In the genomic region with DNA sequence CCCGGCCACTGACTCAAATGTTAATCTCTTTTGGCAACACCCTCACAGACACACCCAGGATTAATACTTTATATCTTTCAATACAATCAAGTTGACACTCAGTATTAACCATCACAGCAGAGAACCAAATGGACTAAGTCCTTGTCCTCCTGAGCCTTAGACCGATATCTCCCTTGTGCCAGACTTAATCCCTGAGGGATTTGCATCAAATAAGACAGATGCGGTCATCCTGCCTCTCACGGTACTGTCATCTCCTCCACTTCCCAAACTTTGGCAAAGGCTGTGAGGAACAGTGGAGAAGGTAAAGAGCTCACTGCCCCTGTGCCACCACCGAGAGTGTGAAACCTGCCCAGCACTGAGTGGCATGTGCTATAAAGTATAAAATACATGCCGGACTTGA, we compare ENCODE assay signal across 26 cellular contexts.
"Had no signal": no experiment of that assay in that cellular context is flagged by ENCODE, and none has a peak within 500 bp of the region (broad histone marks: within the 10 kb centered on the region; RNA-seq: fewer than 3 reads in every experiment).

No MANE protein-coding gene starts in this region.

- H3K9me3 ChIP-seq: lower lobe of right lung, ovary, right atrium auricular region, right lobe of liver, stomach, testis, thyroid gland, transverse colon, upper lobe of left lung, vagina had no signal

- H3K27ac ChIP-seq: lower lobe of right lung, ovary, right atrium auricular region, right lobe of liver, stomach, testis, thyroid gland, transverse colon, upper lobe of left lung, vagina had no signal

- H3K4me2 ChIP-seq: smooth muscle cell had no signal

- H3K36me3 ChIP-seq: lower lobe of right lung, ovary, right atrium auricular region, right lobe of liver, stomach, thyroid gland, transverse colon, upper lobe of left lung, vagina had no signal

- ATAC-seq: left cardiac atrium; left lobe of liver; left ventricle myocardium superior; lower lobe of right lung; natural killer cell; right lobe of liver; stimulated activated memory B cell treated with anti-CD40 and anti-IgM and Interleukin-4, amounts not matched to agents 10 μg/mL and 1 μg/mL and 100 μg/mL, for 72 hours; stimulated activated naive CD8-positive, alpha-beta T cell treated with anti-CD3 and anti-CD28 coated beads, Interleukin-15, Interleukin-2, amounts not matched to agents 100 U/mL and 50 U/mL, for 24 hours had no signal

- DNase-seq: kidney glomerular epithelial cell; left cardiac atrium; left ventricle myocardium superior; lower lobe of right lung; mammary epithelial cell; mesendoderm; naive B cell; natural killer cell; right lobe of liver; stimulated activated CD4-positive, alpha-beta T cell treated with anti-CD3 and anti-CD28 coated beads, Interleukin-1b, Interleukin-23, amount 100 ng/mL, for 48 hours; stimulated activated CD4-positive, alpha-beta T cell treated with anti-CD3 and anti-CD28 coated beads, Interleukin-2, amount 100 ng/mL, for 48 hours; stimulated activated CD4-positive, alpha-beta T cell treated with anti-CD3 and anti-CD28 coated beads, Interleukin-4, amount 100 ng/mL, for 4 hours; stimulated activated CD8-positive, alpha-beta memory T cell treated with anti-CD3 and anti-CD28 coated beads, Interleukin-4, amount 100 ng/mL, for 48 hours; stimulated activated naive CD8-positive, alpha-beta T cell treated with anti-CD3 and anti-CD28 coated beads, Interleukin-15, Interleukin-2, amounts not matched to agents 100 U/mL and 50 U/mL, for 24 hours; stomach; testis; thyroid gland; transverse colon; upper lobe of left lung had no signal

- H3K4me1 ChIP-seq: vagina had no signal

- H3K27me3 ChIP-seq: ovary, right atrium auricular region, right lobe of liver, stomach, testis, thyroid gland, transverse colon, upper lobe of left lung, vagina had no signal

- H3K4me3 ChIP-seq: lower lobe of right lung, ovary, right atrium auricular region, right lobe of liver, smooth muscle cell, stomach, testis, thyroid gland, transverse colon, upper lobe of left lung, vagina had no signal

- FAIRE-seq: keratinocyte had no signal
